Comparison of ENCODE assay signal across 1 cellular context in genomic region chr1:77219166-77219887, GRCh38.
TF ChIP-seq lines count a peak whose summit lies in the region.

Gene PIGK (minus strand): TSS chr1:77219430. CDS start chr1:77219402, 28 bp downstream.

TF ChIP-seq in WTC11, 78 proteins besides CTCF, POLR2A, EP300 and RAD21 (continued from another document and continues in another):
- no peak for TF ChIP-seq ZNF425 (CRISPR knock-in tag; conservative IDR thresholded peaks at IDR 0.05)
- no peak for TF ChIP-seq ZNF671 (CRISPR knock-in tag; IDR thresholded peaks at IDR 0.05)
- TF ChIP-seq ZBTB21 (CRISPR knock-in tag; IDR thresholded peaks at IDR 0.05; ENCODE audit: borderline replicate concordance), result no peak
- no peak for TF ChIP-seq NFATC4 (CRISPR knock-in tag; IDR thresholded peaks at IDR 0.05)
- TF ChIP-seq ZSCAN18 (CRISPR knock-in tag; IDR thresholded peaks at IDR 0.05), result no peak
- TF ChIP-seq PRRX2 (CRISPR knock-in tag; IDR thresholded peaks at IDR 0.05), result no peak
- TF ChIP-seq ESRRA (CRISPR knock-in tag; IDR thresholded peaks at IDR 0.05; ENCODE audit: borderline replicate concordance), result no peak
- TF ChIP-seq SP1 (CRISPR knock-in tag; conservative IDR thresholded peaks at IDR 0.05), result peak; percentile 78
- no peak for TF ChIP-seq JUN (CRISPR knock-in tag; IDR thresholded peaks at IDR 0.05)
- no peak for TF ChIP-seq HMGXB4 (CRISPR knock-in tag; IDR thresholded peaks at IDR 0.05)
- no peak for TF ChIP-seq SOX15 (CRISPR knock-in tag; IDR thresholded peaks at IDR 0.05)
- no peak for TF ChIP-seq RELA (CRISPR knock-in tag; IDR thresholded peaks at IDR 0.05; ENCODE audit: borderline replicate concordance)
- peak; percentile 19; the same call in 1 of the 2 replicates for TF ChIP-seq CREM (CRISPR knock-in tag; IDR thresholded peaks at IDR 0.05)
- TF ChIP-seq FOXP1 (CRISPR knock-in tag; IDR thresholded peaks at IDR 0.05; ENCODE audit: borderline replicate concordance), result peak; percentile 77
- TF ChIP-seq ATF3 (CRISPR knock-in tag; conservative IDR thresholded peaks at IDR 0.05), result no peak
- peak; percentile 43 for TF ChIP-seq ETV6 (CRISPR knock-in tag; IDR thresholded peaks at IDR 0.05)
- no peak for TF ChIP-seq MLX (CRISPR knock-in tag; IDR thresholded peaks at IDR 0.05)
- no peak for TF ChIP-seq EMX1 (CRISPR knock-in tag; IDR thresholded peaks at IDR 0.05)
- TF ChIP-seq SMAD4 (CRISPR knock-in tag; IDR thresholded peaks at IDR 0.05), result no peak
- no peak for TF ChIP-seq AFF4 (CRISPR knock-in tag; IDR thresholded peaks at IDR 0.05; ENCODE audit: borderline replicate concordance)
- no peak for TF ChIP-seq ZNF138 (CRISPR knock-in tag; conservative IDR thresholded peaks at IDR 0.05)
- no peak for TF ChIP-seq STAT6 (CRISPR knock-in tag; conservative IDR thresholded peaks at IDR 0.05; ENCODE audit: low read depth)
- TF ChIP-seq GTF2I (CRISPR knock-in tag; conservative IDR thresholded peaks at IDR 0.05), result no peak
- no peak for TF ChIP-seq ZNF532 (CRISPR knock-in tag; IDR thresholded peaks at IDR 0.05; ENCODE audit: borderline replicate concordance)
- no peak for TF ChIP-seq KAT7 (CRISPR knock-in tag; IDR thresholded peaks at IDR 0.05; ENCODE audit: borderline replicate concordance)
- no peak for TF ChIP-seq CREB1 (CRISPR knock-in tag; IDR thresholded peaks at IDR 0.05)
- TF ChIP-seq NR3C1 (CRISPR knock-in tag; conservative IDR thresholded peaks at IDR 0.05; ENCODE audit: low read depth), result no peak
- TF ChIP-seq ATF6 (CRISPR knock-in tag; IDR thresholded peaks at IDR 0.05), result no peak
- no peak for TF ChIP-seq ZNF281 (CRISPR knock-in tag; IDR thresholded peaks at IDR 0.05)
- TF ChIP-seq MAX (CRISPR knock-in tag; IDR thresholded peaks at IDR 0.05), result peak; percentile 43; the same call in 1 of the 2 replicates
- no peak for TF ChIP-seq TP53 (CRISPR knock-in tag; IDR thresholded peaks at IDR 0.05)
